Comparison of ENCODE assay signal across 8 cellular contexts in genomic region chr12:110501722-110502448, GRCh38. TPM values are rescaled to one million over a fixed set of nuclear protein-coding genes. Genes with fewer than 3 reads are reported as not detected.
DNase-seq lines count a peak whose midpoint lies in the region; TF ChIP-seq lines count a peak whose summit lies in the region.

Gene RAD9B (plus strand): TSS chr12:110502331. CDS start chr12:110502338, 7 bp downstream.
Gene VPS29 (minus strand): TSS chr12:110502111. CDS start chr12:110502051, 60 bp downstream.

- H3K4me1 ChIP-seq in HAP-1: peaks cover 21% of the 10 kb centered on the region

- peaks cover 11% of the 10 kb centered on the region for H3K9me3 Mint-ChIP-seq in nephron progenitor cell
- H3K9me3 Mint-ChIP-seq in stimulated activated naive CD8-positive, alpha-beta T cell treated with anti-CD3 and anti-CD28 coated beads, Interleukin-15, Interleukin-2, amounts not matched to agents 100 ng/mL and 50 ng/mL, for 24 hours: peaks cover 6% of the 10 kb centered on the region

- TF ChIP-seq CTCF in nephron progenitor cell (IDR thresholded peaks at IDR 0.05): no peak

- in situ Hi-C loops in G401 (cut with HindIII; ENCODE audit: low sequenced_read_pairs): loop anchor here (5.0 kb wide), 1 partner anchor 35 kb away; the partner anchor contains the start of genes FAM216A and GPN3
- in situ Hi-C loops in HAP-1 (cut with MboI; ENCODE audit: low sequenced_read_pairs): no loop called here

- peaks cover 35% of the 10 kb centered on the region for H3K4me1 Mint-ChIP-seq in nephron progenitor cell
- H3K4me1 Mint-ChIP-seq in stimulated activated naive CD8-positive, alpha-beta T cell treated with anti-CD3 and anti-CD28 coated beads, Interleukin-15, Interleukin-2, amounts not matched to agents 100 ng/mL and 50 ng/mL, for 24 hours (ENCODE audit: low read depth): peaks cover 38% of the 10 kb centered on the region

- peak within 1 kb of the TSS; percentile 99 for H3K4me3 Mint-ChIP-seq in nephron progenitor cell
- H3K4me3 Mint-ChIP-seq in stimulated activated naive CD8-positive, alpha-beta T cell treated with anti-CD3 and anti-CD28 coated beads, Interleukin-15, Interleukin-2, amounts not matched to agents 100 ng/mL and 50 ng/mL, for 24 hours: peak within 1 kb of the TSS; percentile 91

- no peaks in the 10 kb centered on the region for H3K27me3 ChIP-seq in HAP-1 (ENCODE audit: low read depth)
- H3K27me3 ChIP-seq in MG63: no peaks in the 10 kb centered on the region

- H3K9me3 ChIP-seq in HAP-1 (no peaks in the 10 kb centered on the region), MG63 (no peaks in the 10 kb centered on the region)

- H3K4me3 ChIP-seq in HAP-1 (peak within 1 kb of the TSS; percentile 93), MG63 (peak within 1 kb of the TSS; percentile 76)

- DNase-seq in G401 (ENCODE audit: low spot score) (peak; percentile 96), HAP-1 (ENCODE audit: low spot score in 2 of 2) (peak; percentile 97 to 99), MG63 (peak; percentile 99), SHP77 (lab: John Stamatoyannopoulos, UW) (peak; percentile 96 to 98), activated gamma-delta T cell (lab: John Stamatoyannopoulos, UW) (peak; percentile 91), fibroblast of the conjunctiva (ENCODE audit: low read depth) (peak; percentile 94), nephron progenitor cell (peak; percentile 94)

- H3K36me3 ChIP-seq in HAP-1 (replicated peaks) (peaks cover 4% of the 10 kb centered on the region), MG63 (peaks cover 13% of the 10 kb centered on the region)

- H3K27ac Mint-ChIP-seq in nephron progenitor cell: peak within 1 kb of the TSS; percentile 98
- H3K27ac Mint-ChIP-seq in stimulated activated naive CD8-positive, alpha-beta T cell treated with anti-CD3 and anti-CD28 coated beads, Interleukin-15, Interleukin-2, amounts not matched to agents 100 ng/mL and 50 ng/mL, for 24 hours: peak within 1 kb of the TSS; percentile 95

- peaks cover 7% of the 10 kb centered on the region for H3K27me3 Mint-ChIP-seq in nephron progenitor cell (ENCODE audit: low read depth, poor library complexity)
- H3K27me3 Mint-ChIP-seq in stimulated activated naive CD8-positive, alpha-beta T cell treated with anti-CD3 and anti-CD28 coated beads, Interleukin-15, Interleukin-2, amounts not matched to agents 100 ng/mL and 50 ng/mL, for 24 hours: no peaks in the 10 kb centered on the region

- peaks cover 13% of the 10 kb centered on the region for H3K36me3 Mint-ChIP-seq in nephron progenitor cell (ENCODE audit: low read depth)
- H3K36me3 Mint-ChIP-seq in stimulated activated naive CD8-positive, alpha-beta T cell treated with anti-CD3 and anti-CD28 coated beads, Interleukin-15, Interleukin-2, amounts not matched to agents 100 ng/mL and 50 ng/mL, for 24 hours (ENCODE audit: low read depth): peaks cover 26% of the 10 kb centered on the region

RNA-seq across cellular contexts. Expression of gene RAD9B, which starts in this region (rescaled TPM):
- total RNA-seq in G401 (2014; rRNA removed; shearing (Covaris generic)): 0.41 TPM in 1 of 2 replicates, not detected in the other
- 0.25 and 2.0 TPM in 2 replicates for total RNA-seq in MG63 (2014; rRNA removed; shearing (Covaris generic); ENCODE audit: low replicate concordance)

RNA-seq across cellular contexts. Expression of gene VPS29, which starts in this region (rescaled TPM):
- total RNA-seq in G401 (2014; rRNA removed; shearing (Covaris generic)): 35.3 and 45.0 TPM in 2 replicates
- 33.5 and 59.1 TPM in 2 replicates for total RNA-seq in MG63 (2014; rRNA removed; shearing (Covaris generic); ENCODE audit: low replicate concordance)

Comparison
In these comparisons a context has a peak if more than half of its experiments do, and no peak if none do; other contexts are left out.
1. Peak in every context shown above with its lines: DNase-seq and H3K4me3 ChIP-seq.